In the genomic region with DNA sequence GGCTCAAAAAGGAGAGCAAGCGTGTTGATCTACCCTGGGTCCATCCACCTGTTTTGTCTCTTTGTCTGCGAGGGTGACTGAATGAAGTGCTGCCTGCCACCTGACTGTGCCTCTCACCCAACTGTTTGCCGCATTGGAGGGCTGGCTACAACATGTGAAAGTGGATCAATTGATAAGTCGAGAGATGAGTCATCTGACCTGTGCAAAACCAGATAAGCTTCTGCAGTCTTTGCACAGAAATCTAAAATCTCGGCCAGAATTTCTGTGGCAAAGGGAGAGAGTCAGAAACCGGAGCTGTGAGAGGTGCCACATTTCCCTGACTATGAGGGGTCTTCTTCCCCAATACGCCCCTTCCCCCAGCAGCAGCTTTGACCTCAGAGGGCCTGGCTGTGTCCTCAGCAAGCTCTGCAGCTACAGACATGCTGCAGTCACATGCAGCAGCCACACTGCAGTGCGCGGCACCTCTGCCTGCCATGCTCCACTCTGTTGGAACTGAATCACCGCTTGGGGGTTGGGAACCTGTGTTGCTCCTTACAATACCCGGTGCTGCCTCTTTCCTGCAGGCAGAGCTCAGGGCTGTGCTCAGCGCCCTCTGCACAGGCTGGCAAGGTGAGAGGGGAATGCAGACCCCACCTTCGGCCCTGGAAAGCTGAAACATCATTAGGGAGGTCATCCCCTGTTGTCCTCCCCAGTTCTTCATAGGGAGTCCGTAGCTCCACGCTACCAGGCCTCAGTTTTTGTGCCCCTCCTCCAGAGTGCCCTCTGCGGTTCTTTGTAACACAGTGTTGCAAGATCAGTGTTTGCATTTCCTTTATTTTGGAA, we compare ENCODE assay signal across 8 cellular contexts. TPM values are rescaled to one million over a fixed set of nuclear protein-coding genes. Genes with fewer than 3 reads are reported as not detected.
DNase-seq lines count a peak whose midpoint lies in the region; ATAC-seq and TF ChIP-seq lines count a peak whose summit lies in the region.

No MANE protein-coding gene starts in this region.

- no peaks in the 10 kb centered on the region for H3K9me3 ChIP-seq in suprapubic skin
- H3K9me3 ChIP-seq in HAP-1, result no peaks in the 10 kb centered on the region
- H3K9me3 ChIP-seq in PC-3 (ENCODE audit: low read length), result no peaks in the 10 kb centered on the region

- no peak for TF ChIP-seq POLR2A in suprapubic skin (IDR thresholded peaks at IDR 0.05)

- no peak for ATAC-seq in left colon
- no peak for ATAC-seq in PC-3

- no TSS peak for BruUV-seq in PC-3 (replicated peaks; lab: Mats Ljungman, UMichigan)

- POLR2A ChIA-PET in PC-3 (lab: Charles Lee; ENCODE audit: unreplicated experiment), result interaction anchor here (0.5 kb wide), 1 partner anchor 353 kb away, joined by 5 read pairs; the partner anchor contains the start of gene CDH1

- H2AFZ ChIP-seq in PC-3 (ENCODE audit: low read length), result no peak overlapping the region

- peaks cover 22% of the 10 kb centered on the region for H3K4me1 ChIP-seq in suprapubic skin
- no peaks in the 10 kb centered on the region for H3K4me1 ChIP-seq in HAP-1
- H3K4me1 ChIP-seq in PC-3 (ENCODE audit: insufficient read depth, low read length), result no peaks in the 10 kb centered on the region

- no peaks in the 10 kb centered on the region for H4K20me1 ChIP-seq in PC-3 (ENCODE audit: low read length)

- no peaks in the 10 kb centered on the region for H3K27me3 ChIP-seq in suprapubic skin
- H3K27me3 ChIP-seq in HAP-1 (ENCODE audit: low read depth), result no peaks in the 10 kb centered on the region
- no peaks in the 10 kb centered on the region for H3K27me3 ChIP-seq in PC-3 (ENCODE audit: low read length)

- DNase-seq in activated naive CD4-positive, alpha-beta T cell treated with Interleukin-2 at 50 U/mL for 16 hours, result peak; percentile 29
- no peak for DNase-seq in activated naive CD4-positive, alpha-beta T cell (lab: John Stamatoyannopoulos, UW)
- peak; percentile 77 for DNase-seq in OCI-M1 (lab: John Stamatoyannopoulos, UW)
- DNase-seq in epithelial cell of esophagus (ENCODE audit: low read depth), result peak; percentile 79
- no peak for DNase-seq in suprapubic skin (ENCODE audit: low spot score in 2 of 2)
- no peak for DNase-seq in left colon
- DNase-seq in HAP-1 (ENCODE audit: low spot score in 2 of 2), result no peak
- no peak for DNase-seq in PC-3

- H3K27ac ChIP-seq in suprapubic skin, result peak overlapping the region; percentile 68
- no peak overlapping the region for H3K27ac ChIP-seq in PC-3 (ENCODE audit: low read length)

- intact Hi-C loops in left colon (cut with DNase I, micrococcal nuclease), result no loop called here
- intact Hi-C loops in PC-3 (cut with micrococcal nuclease), result no loop called here

- no peaks in the 10 kb centered on the region for H3K9me2 ChIP-seq in PC-3 (replicated peaks; ENCODE audit: low read length)

- CTCF ChIA-PET in PC-3 (lab: Charles Lee), result no interaction called here

- no peaks in the 10 kb centered on the region for H3K36me3 ChIP-seq in suprapubic skin
- no peaks in the 10 kb centered on the region for H3K36me3 ChIP-seq in HAP-1 (replicated peaks)
- no peaks in the 10 kb centered on the region for H3K36me3 ChIP-seq in PC-3 (ENCODE audit: low read depth, low read length)

- H3K4me2 ChIP-seq in PC-3 (ENCODE audit: low read length), result no peak overlapping the region

- TF ChIP-seq EP300 in suprapubic skin (IDR thresholded peaks at IDR 0.05), result no peak

- 32% methylated on average over 14 of the region's 16 CpGs for WGBS in suprapubic skin

- no peak overlapping the region for H3K9ac ChIP-seq in PC-3 (ENCODE audit: low read length)

- H3K79me2 ChIP-seq in PC-3 (ENCODE audit: low read length), result no peaks in the 10 kb centered on the region

- in situ Hi-C loops in HAP-1 (cut with MboI; ENCODE audit: low sequenced_read_pairs), result no loop called here

- H3K4me3 ChIP-seq in epithelial cell of esophagus (ENCODE audit: low read length) (no peak overlapping the region), suprapubic skin (no peak overlapping the region), HAP-1 (no peak overlapping the region), PC-3 (ENCODE audit: low read length) (no peak overlapping the region)

- TF ChIP-seq CTCF in epithelial cell of esophagus (IDR thresholded peaks at IDR 0.05; ENCODE audit: insufficient read depth, low read depth, low read length, missing control alignments) (peak; percentile 8), suprapubic skin (IDR thresholded peaks at IDR 0.05) (no peak), PC-3 (conservative IDR thresholded peaks at IDR 0.05; ENCODE audit: low read depth, low read length) (no peak)

- no peaks in the 10 kb centered on the region for H3F3A ChIP-seq in PC-3 (ENCODE audit: low read length, unreplicated experiment)

RNA-seq across cellular contexts. Expression of gene HAS3, which starts 16.2 kb away (rescaled TPM):
- total RNA-seq in suprapubic skin, result 10 to 100 TPM in 1 of 4 donors, 1 to 10 TPM in 3; 4.4 to 11.3 (median 7.1) TPM
- total RNA-seq in left colon, result 10 to 100 TPM in 1 of 2 donors, 1 to 10 TPM in 1; 2.8 to 21.1 TPM
- total RNA-seq in PC-3 (2014; rRNA removed), result 92.5 and 153 TPM in 2 replicates

RNA-seq across cellular contexts. Expression of gene CHTF8, which starts 43.1 kb away (rescaled TPM):
- total RNA-seq in suprapubic skin (100 to 1,000 TPM in 1 of 4 donors, 10 to 100 TPM in 3; 76.9 to 128 (median 90.0) TPM), left colon (10 to 100 TPM; 84.4 to 90.3 TPM), PC-3 (2014; rRNA removed) (45.9 and 54.7 TPM in 2 replicates)

RNA-seq across cellular contexts. Expression of gene UTP4, which starts 43.1 kb away (rescaled TPM):
- total RNA-seq in suprapubic skin, result 10 to 100 TPM; 25.1 to 41.7 (median 34.8) TPM
- 10 to 100 TPM; 20.8 to 22.9 TPM for total RNA-seq in left colon
- total RNA-seq in PC-3 (2014; rRNA removed), result 26.4 and 26.9 TPM in 2 replicates

Comparison
In these comparisons a context has a peak if more than half of its experiments do, and no peak if none do; other contexts are left out.
1. DNase-seq: peak in activated naive CD4-positive, alpha-beta T cell treated with Interleukin-2 at 50 U/mL for 16 hours (single experiment), OCI-M1 (single experiment) and epithelial cell of esophagus (single experiment); none in activated naive CD4-positive, alpha-beta T cell (0 of 4), suprapubic skin (0 of 2), left colon (0 of 2), HAP-1 (0 of 2) and PC-3 (single experiment).